In genomic region chr12:1663440-1664132, GRCh38 we compare ENCODE assay signal across 9 cellular contexts. TPM values are rescaled to one million over a fixed set of nuclear protein-coding genes. Genes with fewer than 3 reads are reported as not detected.
A peak's percentile ranks its signal among the peaks of the same experiment; 100 is the strongest.
DNase-seq lines count a peak whose midpoint lies in the region; ATAC-seq, FAIRE-seq and TF ChIP-seq lines count a peak whose summit lies in the region.
"Had no signal": no experiment of that assay in that cellular context is flagged by ENCODE, and none has a peak within 500 bp of the region (broad histone marks: within the 10 kb centered on the region; RNA-seq: fewer than 3 reads in every experiment).

No MANE protein-coding gene starts in this region.

- H3K36me3 Mint-ChIP-seq in MCF 10A (ENCODE audit: insufficient read depth, unreplicated experiment), result no peaks in the 10 kb centered on the region
- peaks cover 8% of the 10 kb centered on the region for H3K36me3 Mint-ChIP-seq in activated naive CD8-positive, alpha-beta T cell treated with anti-CD3 and anti-CD28 coated beads, Interleukin-2, amount 10 ng/mL, durations not matched to agents 7 days and 5 days
- no peaks in the 10 kb centered on the region for H3K36me3 Mint-ChIP-seq in mesothelial cell of epicardium
- H3K36me3 Mint-ChIP-seq in type B pancreatic cell, result peaks cover 8% of the 10 kb centered on the region

- peak overlapping the region; percentile 56 for H3K4me3 Mint-ChIP-seq in MCF 10A (ENCODE audit: unreplicated experiment)
- peak overlapping the region; percentile 73 for H3K4me3 Mint-ChIP-seq in activated naive CD8-positive, alpha-beta T cell treated with anti-CD3 and anti-CD28 coated beads, Interleukin-2, amount 10 ng/mL, durations not matched to agents 7 days and 5 days
- peak overlapping the region; percentile 60 for H3K4me3 Mint-ChIP-seq in mesothelial cell of epicardium
- peak overlapping the region; percentile 84 for H3K4me3 Mint-ChIP-seq in type B pancreatic cell

- H3K27me3 ChIP-seq in breast epithelium, result no peaks in the 10 kb centered on the region

- H3K27ac ChIP-seq in breast epithelium, result peak overlapping the region in 1 of 2 donors; percentile 75

- peak overlapping the region; percentile 28 for H3K27ac Mint-ChIP-seq in MCF 10A (ENCODE audit: low read depth, unreplicated experiment)
- H3K27ac Mint-ChIP-seq in activated naive CD8-positive, alpha-beta T cell treated with anti-CD3 and anti-CD28 coated beads, Interleukin-2, amount 10 ng/mL, durations not matched to agents 7 days and 5 days, result peak overlapping the region; percentile 78
- H3K27ac Mint-ChIP-seq in mesothelial cell of epicardium, result no peak overlapping the region
- peak overlapping the region; percentile 90 for H3K27ac Mint-ChIP-seq in type B pancreatic cell

- no peak for TF ChIP-seq POLR2A in breast epithelium (IDR thresholded peaks at IDR 0.05)

- DNase-seq in MCF 10A (ENCODE audit: unreplicated experiment) (no peak), breast epithelium (ENCODE audit: low spot score in 2 of 2) (no peak), mesothelial cell of epicardium (ENCODE audit: low spot score in 2 of 2, unreplicated experiment in 2 of 2) (no peak), type B pancreatic cell (ENCODE audit: extremely low spot score, unreplicated experiment) (no peak), NCI-H146 (lab: John Stamatoyannopoulos, UW) (no peak), HEK293T (ENCODE audit: extremely low spot score) (no peak), frontal cortex (ENCODE audit: low spot score in 2 of 2) (no peak)
- no peak for DNase-seq in activated naive CD8-positive, alpha-beta T cell treated with anti-CD3 and anti-CD28 coated beads, Interleukin-2, amount 10 ng/mL, durations not matched to agents 7 days and 5 days
- DNase-seq: C1 segment of cervical spinal cord had no signal

- no peaks in the 10 kb centered on the region for H3K36me3 ChIP-seq in breast epithelium

- POLR2A ChIA-PET in MCF 10A (lab: Yijun Ruan, JAX), result no interaction called here
- POLR2A ChIA-PET in activated naive CD8-positive, alpha-beta T cell treated with anti-CD3 and anti-CD28 coated beads, Interleukin-2, amount 10 ng/mL, durations not matched to agents 7 days and 5 days (lab: Charles Lee), result no interaction called here
- POLR2A ChIA-PET in HEK293T (lab: Yijun Ruan, JAX), result no interaction called here

- intact Hi-C loops in MCF 10A (cut with micrococcal nuclease), result no loop called here
- intact Hi-C loops in breast epithelium (cut with DNase I; ENCODE audit: low total_unique reads), result no loop called here

- no peak for ATAC-seq in activated naive CD8-positive, alpha-beta T cell treated with anti-CD3 and anti-CD28 coated beads, Interleukin-2, amount 10 ng/mL, durations not matched to agents 7 days and 5 days (ENCODE audit: low read depth)

- H3K27me3 Mint-ChIP-seq in MCF 10A (ENCODE audit: insufficient read depth, unreplicated experiment) (no peaks in the 10 kb centered on the region), mesothelial cell of epicardium (ENCODE audit: low read depth) (peaks cover 1% of the 10 kb centered on the region), type B pancreatic cell (peaks cover 30% of the 10 kb centered on the region)
- H3K27me3 Mint-ChIP-seq in activated naive CD8-positive, alpha-beta T cell treated with anti-CD3 and anti-CD28 coated beads, Interleukin-2, amount 10 ng/mL, durations not matched to agents 7 days and 5 days, result no peaks in the 10 kb centered on the region

- H3K9me3 ChIP-seq in breast epithelium, result no peaks in the 10 kb centered on the region

- no peak overlapping the region for H3K4me3 ChIP-seq in breast epithelium

- FAIRE-seq in frontal cortex (lab: Jason Lieb, UNC), result no peak

- TF ChIP-seq CTCF in MCF 10A (IDR thresholded peaks at IDR 0.05; ENCODE audit: unreplicated experiment) (no peak), breast epithelium (IDR thresholded peaks at IDR 0.05) (no peak), mesothelial cell of epicardium (IDR thresholded peaks at IDR 0.05; ENCODE audit: unreplicated experiment) (no peak), type B pancreatic cell (conservative IDR thresholded peaks at IDR 0.05) (no peak)

- H3K4me1 Mint-ChIP-seq in MCF 10A (ENCODE audit: insufficient read depth, unreplicated experiment) (peaks cover 9% of the 10 kb centered on the region), mesothelial cell of epicardium (peaks cover 8% of the 10 kb centered on the region), type B pancreatic cell (ENCODE audit: unreplicated experiment) (peaks cover 10% of the 10 kb centered on the region)
- peaks cover 34% of the 10 kb centered on the region for H3K4me1 Mint-ChIP-seq in activated naive CD8-positive, alpha-beta T cell treated with anti-CD3 and anti-CD28 coated beads, Interleukin-2, amount 10 ng/mL, durations not matched to agents 7 days and 5 days

- H3K4me1 ChIP-seq in breast epithelium, result no peaks in the 10 kb centered on the region

- CTCF ChIA-PET in MCF 10A (lab: Yijun Ruan, JAX) (no interaction called here), HEK293T (lab: Yijun Ruan, JAX) (no interaction called here)

- BruUV-seq in MCF 10A (replicated peaks; lab: Mats Ljungman, UMichigan), result no TSS peak

- H3K9me3 Mint-ChIP-seq in MCF 10A (ENCODE audit: unreplicated experiment) (no peaks in the 10 kb centered on the region), mesothelial cell of epicardium (no peaks in the 10 kb centered on the region), type B pancreatic cell (peaks cover 9% of the 10 kb centered on the region)
- H3K9me3 Mint-ChIP-seq in activated naive CD8-positive, alpha-beta T cell treated with anti-CD3 and anti-CD28 coated beads, Interleukin-2, amount 10 ng/mL, durations not matched to agents 7 days and 5 days, result peaks cover 3% of the 10 kb centered on the region

TF ChIP-seq in HEK293T, 16 proteins besides CTCF, POLR2A, EP300 and RAD21:
- TF ChIP-seq SP1 (IDR thresholded peaks at IDR 0.05), result no peak
- no peak for TF ChIP-seq L3MBTL2 (conservative IDR thresholded peaks at IDR 0.05)
- TF ChIP-seq FOXA1 (IDR thresholded peaks at IDR 0.05), result no peak
- TF ChIP-seq BHLHE40 (IDR thresholded peaks at IDR 0.05; ENCODE audit: borderline replicate concordance), result no peak
- no peak for TF ChIP-seq FOXM1 (IDR thresholded peaks at IDR 0.05; ENCODE audit: borderline replicate concordance)
- no peak for TF ChIP-seq FOXK2 (IDR thresholded peaks at IDR 0.05)
- no peak for TF ChIP-seq HDGF (IDR thresholded peaks at IDR 0.05; ENCODE audit: borderline replicate concordance)
- TF ChIP-seq SUZ12 (IDR thresholded peaks at IDR 0.05), result no peak
- no peak for TF ChIP-seq NFRKB (IDR thresholded peaks at IDR 0.05)
- TF ChIP-seq TARDBP (IDR thresholded peaks at IDR 0.05), result no peak
- TF ChIP-seq LEF1 (IDR thresholded peaks at IDR 0.05; ENCODE audit: borderline replicate concordance), result no peak
- no peak for TF ChIP-seq ZNF384 (IDR thresholded peaks at IDR 0.05)
- TF ChIP-seq PKNOX1 (IDR thresholded peaks at IDR 0.05), result no peak
- TF ChIP-seq ELF4 (IDR thresholded peaks at IDR 0.05), result no peak
- TF ChIP-seq CTBP1 (IDR thresholded peaks at IDR 0.05; ENCODE audit: borderline replicate concordance), result no peak
- no peak for TF ChIP-seq ARNT (IDR thresholded peaks at IDR 0.05)

RNA-seq across cellular contexts. Expression of gene ADIPOR2, which starts 27.3 kb away (rescaled TPM):
- 50.4 and 58.5 TPM in 2 replicates for total RNA-seq in MCF 10A (2022)
- 10 to 100 TPM; 44.3 to 58.2 (median 48.8) TPM for total RNA-seq in breast epithelium
- total RNA-seq in activated naive CD8-positive, alpha-beta T cell treated with anti-CD3 and anti-CD28 coated beads, Interleukin-2, amount 10 ng/mL, durations not matched to agents 7 days and 5 days, result 10 to 100 TPM; 50.2 to 51.3 TPM
- total RNA-seq in mesothelial cell of epicardium, result 77.2 to 87.3 TPM (median 77.4 TPM) in 3 replicates
- total RNA-seq in type B pancreatic cell (ENCODE audit: low replicate concordance), result 49.2 and 103 TPM in 2 replicates
- total RNA-seq in frontal cortex, result 23.2 TPM

RNA-seq across cellular contexts. Expression of gene WNT5B, which starts 34.6 kb away (rescaled TPM):
- total RNA-seq in MCF 10A (2022), result 0.21 and 0.44 TPM in 2 replicates
- total RNA-seq in breast epithelium, result 10 to 100 TPM in 1 of 3 donors, 1 to 10 TPM in 2; 3.9 to 11.9 (median 4.0) TPM
- not detected for total RNA-seq in activated naive CD8-positive, alpha-beta T cell treated with anti-CD3 and anti-CD28 coated beads, Interleukin-2, amount 10 ng/mL, durations not matched to agents 7 days and 5 days
- 54.4 to 58.3 TPM (median 56.2 TPM) in 3 replicates for total RNA-seq in mesothelial cell of epicardium
- total RNA-seq in type B pancreatic cell (ENCODE audit: low replicate concordance), result 11.3 and 42.9 TPM in 2 replicates
- 22.0 TPM for total RNA-seq in frontal cortex
